ENCODE assay signal across 13 cellular contexts in genomic region chr17:6430769-6431168, GRCh38. TPM values are rescaled to one million over a fixed set of nuclear protein-coding genes. Genes with fewer than 3 reads are reported as not detected.
A peak's percentile ranks its signal among the peaks of the same experiment; 100 is the strongest.
DNase-seq lines count a peak whose midpoint lies in the region; ATAC-seq and TF ChIP-seq lines count a peak whose summit lies in the region.
"Had no signal": no experiment of that assay in that cellular context is flagged by ENCODE, and none has a peak within 500 bp of the region (broad histone marks: within the 10 kb centered on the region; RNA-seq: fewer than 3 reads in every experiment).

No MANE protein-coding gene starts in this region.

- H3K27me3 Mint-ChIP-seq in osteocyte (ENCODE audit: unreplicated experiment) (no peaks in the 10 kb centered on the region), immature natural killer cell (ENCODE audit: low read depth in 3 of 3) (peaks cover 5 to 15% (median 9%) of the 10 kb centered on the region in 3 donors)

- H3K4me2 ChIP-seq in SK-N-SH (no peak overlapping the region), IMR-90 (ENCODE audit: low read depth, low read length) (no peak overlapping the region)

- H3K9me3 Mint-ChIP-seq in osteocyte (ENCODE audit: unreplicated experiment) (peaks cover 3% of the 10 kb centered on the region), immature natural killer cell (peaks cover 0 to 19% (median 9%) of the 10 kb centered on the region in 6 donors)

- H3K9me3 ChIP-seq in SK-N-SH (peaks cover 5% of the 10 kb centered on the region; the same call in 1 of the 2 replicates), IMR-90 (ENCODE audit: control insufficient read depth, insufficient read depth, low read length) (peaks cover 3% of the 10 kb centered on the region), esophagus squamous epithelium (peaks cover 0 to 6% (median 4%) of the 10 kb centered on the region in 3 donors)
- H3K9me3 ChIP-seq: vagina had no signal

- no peak overlapping the region for H3K23ac ChIP-seq in IMR-90 (ENCODE audit: low read depth, low read length)

- H3K4ac ChIP-seq in IMR-90 (ENCODE audit: low read depth, low read length), result no peak overlapping the region

- H3K4me1 Mint-ChIP-seq in osteocyte (ENCODE audit: unreplicated experiment) (peaks cover 5% of the 10 kb centered on the region), immature natural killer cell (peaks cover 12 to 18% of the 10 kb centered on the region in 2 donors)

- H4K5ac ChIP-seq in IMR-90 (ENCODE audit: low read depth, low read length), result no peak overlapping the region

- no peaks in the 10 kb centered on the region for H3K36me3 ChIP-seq in SK-N-SH (replicated peaks in 1 of 2; ENCODE audit: control insufficient read depth in 1 of 2, insufficient read depth in 2 of 2, low read length in 1 of 2)
- no peaks in the 10 kb centered on the region for H3K36me3 ChIP-seq in IMR-90 (ENCODE audit: control insufficient read depth, insufficient read depth, low read length)
- H3K36me3 ChIP-seq in esophagus squamous epithelium, result no peaks in the 10 kb centered on the region
- H3K36me3 ChIP-seq: vagina had no signal

- no peak for TF ChIP-seq POLR2A in IMR-90 (IDR thresholded peaks at IDR 0.05; ENCODE audit: low read depth, low read length)
- no peak for TF ChIP-seq POLR2A in esophagus squamous epithelium (IDR thresholded peaks at IDR 0.05)

- no peaks in the 10 kb centered on the region for H3K9me1 ChIP-seq in IMR-90 (ENCODE audit: insufficient read depth, low read length)

- DNase-seq in SK-N-SH (no peak), IMR-90 (no peak), choroid plexus epithelial cell (ENCODE audit: low read depth) (no peak), osteocyte (ENCODE audit: extremely low spot score, unreplicated experiment) (no peak), NCI-H510A (lab: John Stamatoyannopoulos, UW) (no peak), esophagus squamous epithelium (lab: John Stamatoyannopoulos, UW) (no peak), immature natural killer cell (no peak)
- DNase-seq: ACHN, left ventricle myocardium superior, SHP77 had no signal

- no peak overlapping the region for H4K8ac ChIP-seq in IMR-90 (ENCODE audit: low read depth in 2 of 2, low read length in 2 of 2)

- H2BK120ac ChIP-seq in IMR-90 (ENCODE audit: low read depth, low read length), result no peak overlapping the region

- no peak overlapping the region for H3K14ac ChIP-seq in IMR-90 (replicated peaks; ENCODE audit: low read depth, low read length)

- TF ChIP-seq CTCF in SK-N-SH (IDR thresholded peaks at IDR 0.05) (peak; percentile 50), IMR-90 (conservative IDR thresholded peaks at IDR 0.05; ENCODE audit: low read depth, low read length) (peak; percentile 17; the same call in 1 of the 2 replicates), choroid plexus epithelial cell (conservative IDR thresholded peaks at IDR 0.05; ENCODE audit: low read depth, low read length) (peak; percentile 52), osteocyte (IDR thresholded peaks at IDR 0.05) (peak; percentile 27), esophagus squamous epithelium (IDR thresholded peaks at IDR 0.05) (peak in 3 of 6 experiments; percentile 7 to 44 (median 14))

- H3K27me3 ChIP-seq in SK-N-SH (ENCODE audit: insufficient read depth) (no peaks in the 10 kb centered on the region), IMR-90 (ENCODE audit: control insufficient read depth, insufficient read depth, low read length) (no peaks in the 10 kb centered on the region; the same call in 1 of the 2 replicates), esophagus squamous epithelium (peaks cover 0 to 11% (median 0%) of the 10 kb centered on the region in 4 donors)
- H3K27me3 ChIP-seq: vagina had no signal

- H3K9me2 ChIP-seq in SK-N-SH, result no peaks in the 10 kb centered on the region

- no TSS peak for BruUV-seq in IMR-90 (replicated peaks; lab: Mats Ljungman, UMichigan)

- H3F3A ChIP-seq in SK-N-SH (replicated peaks; ENCODE audit: insufficient read depth), result no peaks in the 10 kb centered on the region

- no peak overlapping the region for H2BK20ac ChIP-seq in IMR-90 (ENCODE audit: low read depth, low read length)

- H2AFZ ChIP-seq in SK-N-SH (ENCODE audit: low read depth) (no peak overlapping the region), IMR-90 (replicated peaks; ENCODE audit: low read length, poor library complexity) (no peak overlapping the region)

- no peak overlapping the region for H2AK5ac ChIP-seq in IMR-90 (ENCODE audit: low read depth, low read length)

- no peak for ATAC-seq in SK-N-SH treated with all-trans-retinoic acid at 6 μM for 48 hours
- ATAC-seq in IMR-90 (ENCODE audit: low read depth), result no peak
- ATAC-seq: left ventricle myocardium superior had no signal

- H3K18ac ChIP-seq in IMR-90 (ENCODE audit: low read depth, low read length), result no peak overlapping the region

- H4K20me1 ChIP-seq in SK-N-SH (ENCODE audit: insufficient read depth) (no peaks in the 10 kb centered on the region), IMR-90 (ENCODE audit: insufficient read depth, low read length) (no peaks in the 10 kb centered on the region)

- no peak overlapping the region for H2AK9ac ChIP-seq in IMR-90 (replicated peaks; ENCODE audit: low read depth, low read length, poor library complexity)

- in situ Hi-C loops in IMR-90 (cut with MboI; ENCODE audit: low sequenced_read_pairs), result loop anchor here (25.0 kb wide), 1 partner anchor 1193 kb away; the partner anchor contains the start of gene SCIMP

- intact Hi-C loops in IMR-90 (cut with micrococcal nuclease), result loop anchor here (10.0 kb wide), 1 partner anchor 1186 kb away; no protein-coding TSS in a partner anchor
- intact Hi-C loops in esophagus squamous epithelium (cut with DNase I), result no loop called here

- H3K27ac Mint-ChIP-seq in osteocyte (ENCODE audit: unreplicated experiment) (no peak overlapping the region), immature natural killer cell (no peak overlapping the region)

- H3K36me3 Mint-ChIP-seq in osteocyte (ENCODE audit: unreplicated experiment) (no peaks in the 10 kb centered on the region), immature natural killer cell (peaks cover 3 to 8% (median 4%) of the 10 kb centered on the region in 3 donors)

- H2BK5ac ChIP-seq in IMR-90 (ENCODE audit: low read depth, low read length, poor library complexity, severe bottlenecking), result no peak overlapping the region

- H4K91ac ChIP-seq in IMR-90 (ENCODE audit: insufficient read depth, low read depth, low read length), result no peak overlapping the region

- no peak for TF ChIP-seq RAD21 in SK-N-SH (IDR thresholded peaks at IDR 0.05; ENCODE audit: low read length)
- no peak for TF ChIP-seq RAD21 in IMR-90 (IDR thresholded peaks at IDR 0.05; ENCODE audit: low read length)

- no peak overlapping the region for H2BK15ac ChIP-seq in IMR-90 (ENCODE audit: low read depth, low read length)

- POLR2A ChIA-PET in SK-N-SH (lab: Yijun Ruan, JAX) (no interaction called here), IMR-90 (lab: Charles Lee; ENCODE audit: unreplicated experiment) (no interaction called here)

- no peak overlapping the region for H3K56ac ChIP-seq in IMR-90 (ENCODE audit: extremely low read depth, insufficient read depth, low read length)

- CTCF ChIA-PET in SK-N-SH (lab: Yijun Ruan, JAX), result interaction anchor here (1.4 kb wide), 1 partner anchor 9 kb away, joined by 3 read pairs; no protein-coding TSS in a partner anchor
- CTCF ChIA-PET in IMR-90 (lab: Yijun Ruan, JAX), result no interaction called here

- no peaks in the 10 kb centered on the region for H3K79me1 ChIP-seq in IMR-90 (ENCODE audit: low read depth in 1 of 2, low read length in 2 of 2)

- H3K4me1 ChIP-seq in SK-N-SH (ENCODE audit: control insufficient read depth in 1 of 2, insufficient read depth in 2 of 2, low read depth in 1 of 2, low read length in 1 of 2) (no peaks in the 10 kb centered on the region), IMR-90 (ENCODE audit: control insufficient read depth, insufficient read depth, low read length) (no peaks in the 10 kb centered on the region), esophagus squamous epithelium (peaks cover 0 to 11% (median 5%) of the 10 kb centered on the region in 3 donors)
- H3K4me1 ChIP-seq: vagina had no signal

- H3K9ac ChIP-seq in SK-N-SH (no peak overlapping the region), IMR-90 (ENCODE audit: low read depth, low read length) (no peak overlapping the region)

- H3K4me3 ChIP-seq in SK-N-SH (ENCODE audit: low read depth in 2 of 2, low read length in 1 of 2) (no peak overlapping the region), IMR-90 (ENCODE audit: insufficient read depth, low read depth, low read length) (no peak overlapping the region), choroid plexus epithelial cell (ENCODE audit: low read depth, low read length) (no peak overlapping the region), esophagus squamous epithelium (no peak overlapping the region)
- H3K4me3 ChIP-seq: vagina had no signal

- H3K4me3 Mint-ChIP-seq in osteocyte (ENCODE audit: unreplicated experiment) (no peak overlapping the region), immature natural killer cell (no peak overlapping the region)

- no peak for TF ChIP-seq EP300 in SK-N-SH (IDR thresholded peaks at IDR 0.05; ENCODE audit: borderline replicate concordance in 1 of 2, low read depth in 1 of 2, low read length in 1 of 2)

- dilution Hi-C loops in IMR-90 (cut with HindIII; ENCODE audit: low sequenced_read_pairs, unreplicated experiment), result no loop called here

- H3K27ac ChIP-seq in SK-N-SH (ENCODE audit: low read depth in 2 of 2, low read length in 1 of 2), result no peak overlapping the region
- no peak overlapping the region for H3K27ac ChIP-seq in IMR-90 (ENCODE audit: insufficient read depth, low read length)
- no peak overlapping the region for H3K27ac ChIP-seq in esophagus squamous epithelium
- H3K27ac ChIP-seq: vagina had no signal

- no peaks in the 10 kb centered on the region for H3K79me2 ChIP-seq in SK-N-SH (ENCODE audit: insufficient read depth)

RNA-seq across cellular contexts. Expression of gene AIPL1, which starts 4.2 kb away (rescaled TPM):
- polyA plus RNA-seq in SK-N-SH (2012; rRNA removed) (not detected in 2 replicates), IMR-90 (2012; rRNA removed) (not detected in 2 replicates), immature natural killer cell (not detected)
- polyA plus RNA-seq in SK-N-SH (2012; cell fraction: cytosol; rRNA removed), result not detected in 2 replicates
- not detected in 2 replicates for polyA plus RNA-seq in SK-N-SH (2012; cell fraction: nucleus; rRNA removed)
- total RNA-seq in IMR-90 (2012; rRNA removed) (not detected in 2 replicates), osteocyte (not detected in 2 replicates), esophagus squamous epithelium (not detected)
- polyA plus RNA-seq in IMR-90 (2012; cell fraction: cytosol; rRNA removed), result 0.02 TPM in 1 of 2 replicates, not detected in the other
- polyA plus RNA-seq in IMR-90 (2012; cell fraction: nucleus; rRNA removed; ENCODE audit: low replicate concordance), result not detected in 2 replicates
- total RNA-seq: left ventricle myocardium superior, omental fat pad, vagina had no signal

RNA-seq across cellular contexts. Expression of gene PIMREG, which starts 13.5 kb away (rescaled TPM):
- 17.2 and 19.6 TPM in 2 replicates for polyA plus RNA-seq in SK-N-SH (2012; rRNA removed)
- polyA plus RNA-seq in SK-N-SH (2012; cell fraction: cytosol; rRNA removed), result 10.4 and 14.2 TPM in 2 replicates
- 15.5 and 18.9 TPM in 2 replicates for polyA plus RNA-seq in SK-N-SH (2012; cell fraction: nucleus; rRNA removed)
- 19.4 and 21.5 TPM in 2 replicates for total RNA-seq in IMR-90 (2012; rRNA removed)
- 25.9 and 36.8 TPM in 2 replicates for polyA plus RNA-seq in IMR-90 (2012; rRNA removed)
- 15.5 and 16.4 TPM in 2 replicates for polyA plus RNA-seq in IMR-90 (2012; cell fraction: cytosol; rRNA removed)
- polyA plus RNA-seq in IMR-90 (2012; cell fraction: nucleus; rRNA removed; ENCODE audit: low replicate concordance), result 8.6 and 18.5 TPM in 2 replicates
- total RNA-seq in osteocyte, result 8.0 and 8.9 TPM in 2 replicates
- 1 to 10 TPM; 3.6 to 7.2 (median 5.2) TPM for total RNA-seq in esophagus squamous epithelium
- 1 to 10 TPM; 1.4 to 1.6 (median 1.5) TPM for polyA plus RNA-seq in immature natural killer cell
- total RNA-seq: left ventricle myocardium superior had no signal
